ENCODE assay signal across 8 cellular contexts in genomic region chrX:47482065-47482511, GRCh38. TPM values are rescaled to one million over a fixed set of nuclear protein-coding genes. Genes with fewer than 3 reads are reported as not detected.
A peak's percentile ranks its signal among the peaks of the same experiment; 100 is the strongest.
DNase-seq lines count a peak whose midpoint lies in the region; ATAC-seq, FAIRE-seq and TF ChIP-seq lines count a peak whose summit lies in the region.

No MANE protein-coding gene starts in this region.

- H3K36me3 ChIP-seq in adipocyte (ENCODE audit: control insufficient read depth, insufficient read depth, low read length, severe bottlenecking) (no peaks in the 10 kb centered on the region), mesodermal cell (ENCODE audit: control insufficient read depth, insufficient read depth, low read length) (no peaks in the 10 kb centered on the region)

- H3K27me3 ChIP-seq in adipocyte (replicated peaks; ENCODE audit: control insufficient read depth, insufficient read depth, low read length), result no peaks in the 10 kb centered on the region

- peak overlapping the region; percentile 92 for H3K9ac ChIP-seq in adipocyte (ENCODE audit: low read length)

- H3K9me3 ChIP-seq in adipocyte (ENCODE audit: control insufficient read depth, low read length) (no peaks in the 10 kb centered on the region), mesodermal cell (ENCODE audit: control insufficient read depth, low read length) (no peaks in the 10 kb centered on the region)

- 7 to 10% methylated on average over 6 to 7 of the region's 8 CpGs for WGBS in mesodermal cell (ENCODE audit: insufficient coverage in 2 of 2), 2 experiments

- peak; percentile 30 for FAIRE-seq in GM12892 (lab: Jason Lieb, UNC)

- H3K27ac ChIP-seq in mesodermal cell (ENCODE audit: low read depth, low read length, severe bottlenecking), result peak overlapping the region; percentile 90

- ATAC-seq in HG02970 (IDR thresholded peaks at IDR 0.05; ENCODE audit: low FRiP score, unreplicated experiment), result peak; percentile 9
- ATAC-seq in esophagus mucosa, result no peak
- ATAC-seq in HG02623 (IDR thresholded peaks at IDR 0.05; ENCODE audit: unreplicated experiment), result no peak
- no peak for ATAC-seq in GM21423 (IDR thresholded peaks at IDR 0.05; ENCODE audit: unreplicated experiment)

- no peak for DNase-seq in GM12892 (ENCODE audit: insufficient read length)
- peak; percentile 1 for DNase-seq in adipocyte (ENCODE audit: low read depth)
- DNase-seq in LoVo (ENCODE audit: low spot score), result no peak

- H3K4me1 ChIP-seq in adipocyte (ENCODE audit: control insufficient read depth, insufficient read depth, low read length) (peaks cover 10% of the 10 kb centered on the region), mesodermal cell (ENCODE audit: control insufficient read depth, insufficient read depth, low read length, poor library complexity, severe bottlenecking) (peaks cover 3% of the 10 kb centered on the region)

- H3K4me3 ChIP-seq in adipocyte (ENCODE audit: low read length) (peak overlapping the region; percentile 81), mesodermal cell (ENCODE audit: extremely low read depth, insufficient read depth, low read length, poor library complexity, severe bottlenecking) (peak overlapping the region; percentile 52)

- no peak for TF ChIP-seq POLR2A in GM12892 (IDR thresholded peaks at IDR 0.05; ENCODE audit: low read depth, low read length)

RNA-seq across cellular contexts. Expression of gene ZNF41, which starts 0.9 kb away (rescaled TPM):
- 3.1 TPM for polyA plus RNA-seq in GM12892 (2012; ENCODE audit: missing spikeins)
- polyA plus RNA-seq in mesodermal cell (2013, experiment 1 of 2), result 4.8 TPM
- 4.9 TPM for polyA plus RNA-seq in mesodermal cell (2013, experiment 2 of 2)
- 4.2 TPM for total RNA-seq in esophagus mucosa
